Comparison of ENCODE assay signal across 25 cellular contexts in the genomic region with DNA sequence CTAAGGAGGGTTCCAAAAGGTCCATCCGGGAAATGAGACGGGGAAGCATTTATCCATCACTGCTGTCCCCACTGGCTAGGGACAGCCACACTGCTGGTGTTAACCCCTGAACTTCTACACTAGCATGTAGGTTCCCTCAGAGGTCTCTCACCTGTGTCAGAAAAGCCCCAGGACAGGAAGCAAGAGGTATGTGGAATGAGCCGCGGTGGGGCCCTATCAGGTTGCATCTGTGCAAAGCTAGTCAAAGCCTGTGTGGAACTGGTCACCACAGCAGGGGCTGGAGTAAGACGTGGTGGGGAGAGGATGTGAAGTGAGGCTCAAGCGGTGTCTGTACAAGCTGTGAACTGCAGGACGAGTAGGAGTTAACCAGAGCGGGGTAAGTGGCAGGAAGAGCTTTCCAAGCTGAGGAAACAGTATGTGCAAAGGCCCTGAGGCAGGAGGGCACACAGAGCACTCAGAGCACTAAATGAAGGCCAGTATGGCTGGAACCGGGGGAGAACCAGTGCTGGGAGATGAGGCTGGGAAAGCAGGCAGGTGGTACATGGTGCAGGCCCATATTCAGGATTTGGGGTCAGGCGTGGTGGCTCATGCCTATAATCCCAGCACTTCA. TPM values are rescaled to one million over a fixed set of nuclear protein-coding genes. Genes with fewer than 3 reads are reported as not detected.
"Had no signal": no experiment of that assay in that cellular context is flagged by ENCODE, and none has a peak within 500 bp of the region (broad histone marks: within the 10 kb centered on the region; RNA-seq: fewer than 3 reads in every experiment).

No MANE protein-coding gene starts in this region.

- H3K4me1 ChIP-seq: Peyer's patch, SJSA1 had no signal

- H3K9me3 ChIP-seq: Peyer's patch, SJSA1 had no signal

- H3K36me3 Mint-ChIP-seq: activated naive CD4-positive, alpha-beta T cell treated with anti-CD3 and anti-CD28 coated beads, Interleukin-2, amount 50 U/mL, for 72 hours had no signal

- ATAC-seq: activated CD8-positive, alpha-beta T cell treated with anti-CD3 and anti-CD28 coated beads, Interleukin-2, amount 10 ng/mL, durations not matched to agents 7 days and 5 days; SK-N-SH treated with all-trans-retinoic acid at 6 μM for 48 hours had no signal

- H3K36me3 ChIP-seq: Peyer's patch, SJSA1 had no signal

- H3K4me3 Mint-ChIP-seq: activated CD8-positive, alpha-beta T cell treated with anti-CD3 and anti-CD28 coated beads, Interleukin-2, amount 10 ng/mL, durations not matched to agents 7 days and 5 days; activated T-helper 1 cell treated with anti-CD3 and anti-CD28 coated beads, Interleukin-12 subunit alpha, Interleukin-12 subunit beta, Interleukin-2, Interleukin-4 antibody, amounts not matched to agents 30 ng/mL and 10 ng/mL and 1 ng/mL, durations not matched to agents 14 hours and 24 hours and 36 hours had no signal

- H3K27ac ChIP-seq: Peyer's patch, RWPE1, SJSA1 had no signal

- H3K27me3 ChIP-seq: Peyer's patch had no signal

- H3K4me3 ChIP-seq: Peyer's patch, SJSA1 had no signal

- H3K27ac Mint-ChIP-seq: activated CD8-positive, alpha-beta T cell treated with anti-CD3 and anti-CD28 coated beads, Interleukin-2, amount 10 ng/mL, durations not matched to agents 7 days and 5 days; activated T-helper 1 cell treated with anti-CD3 and anti-CD28 coated beads, Interleukin-12 subunit alpha, Interleukin-12 subunit beta, Interleukin-2, Interleukin-4 antibody, amounts not matched to agents 30 ng/mL and 10 ng/mL and 1 ng/mL, durations not matched to agents 14 hours and 24 hours and 36 hours had no signal

- DNase-seq: activated CD4-positive, alpha-beta T cell treated with anti-CD3 and anti-CD28 coated beads for 48 hours; activated CD4-positive, alpha-beta T cell treated with anti-CD3 and anti-CD28 coated beads, Interleukin-2, amount 50 U/mL, for 4 hours; activated CD4-positive, CD25-positive, alpha-beta regulatory T cell treated with anti-CD3 and anti-CD28 coated beads, Interleukin-2, amount 50 U/mL, for 72 hours; activated CD8-positive, alpha-beta memory T cell treated with anti-CD3 and anti-CD28 coated beads, Interleukin-2, amount 50 U/mL, for 48 hours; activated CD8-positive, alpha-beta T cell treated with anti-CD3 and anti-CD28 coated beads, Interleukin-2, amount 10 ng/mL, durations not matched to agents 7 days and 5 days; activated effector memory CD4-positive, alpha-beta T cell treated with Interleukin-2 at 50 U/mL for 16 hours; activated naive CD4-positive, alpha-beta T cell treated with Interleukin-2 at 50 U/mL for 16 hours; activated T-cell treated with anti-CD3 and anti-CD28 coated beads, Interleukin-2, amount 50 U/mL, for 1 hour; caudate nucleus; Karpas-422; MM.1S; NCI-H1105; NCI-H1436; NCI-H1694 treated with DMSO at 0.1 percent for 48 hours; NCI-H2029 treated with DMSO at 0.1 percent for 48 hours; NCI-H510A treated with DMSO at 0.1 percent for 48 hours; NCI-H69; NK-92 treated with Interleukin-12 subunit alpha and Interleukin-12 subunit beta, amount 100 ng/mL, for 24 hours; Peyer's patch; SHP77 had no signal

- H3K9me3 Mint-ChIP-seq: activated naive CD4-positive, alpha-beta T cell treated with anti-CD3 and anti-CD28 coated beads, Interleukin-2, amount 50 U/mL, for 72 hours; activated T-helper 1 cell treated with anti-CD3 and anti-CD28 coated beads, Interleukin-12 subunit alpha, Interleukin-12 subunit beta, Interleukin-2, Interleukin-4 antibody, amounts not matched to agents 30 ng/mL and 10 ng/mL and 1 ng/mL, durations not matched to agents 14 hours and 24 hours and 36 hours had no signal

RNA-seq across cellular contexts. Expression of a gene that starts 57.8 kb away (rescaled TPM):
- total RNA-seq: activated CD8-positive, alpha-beta T cell treated with anti-CD3 and anti-CD28 coated beads, Interleukin-2, amount 10 ng/mL, durations not matched to agents 7 days and 5 days; activated naive CD4-positive, alpha-beta T cell treated with anti-CD3 and anti-CD28 coated beads, Interleukin-2, amount 50 U/mL, for 72 hours; activated T-helper 1 cell treated with anti-CD3 and anti-CD28 coated beads, Interleukin-12 subunit alpha, Interleukin-12 subunit beta, Interleukin-2, Interleukin-4 antibody, amounts not matched to agents 30 ng/mL and 10 ng/mL and 1 ng/mL, durations not matched to agents 14 hours and 24 hours and 36 hours; Peyer's patch had no signal
